Comparison of ENCODE assay signal across 15 cellular contexts in genomic region chr18:77095356-77096030, GRCh38. TPM values are rescaled to one million over a fixed set of nuclear protein-coding genes. Genes with fewer than 3 reads are reported as not detected.
A peak's percentile ranks its signal among the peaks of the same experiment; 100 is the strongest.
DNase-seq lines count a peak whose midpoint lies in the region; ATAC-seq and TF ChIP-seq lines count a peak whose summit lies in the region.
"Had no signal": no experiment of that assay in that cellular context is flagged by ENCODE, and none has a peak within 500 bp of the region (broad histone marks: within the 10 kb centered on the region; RNA-seq: fewer than 3 reads in every experiment).

No MANE protein-coding gene starts in this region.

- peak overlapping the region; percentile 25 for H3K4me3 Mint-ChIP-seq in T-helper 2 cell treated with Interferon-gamma antibody and Interleukin-4, amounts not matched to agents 5 μg/mL and 100 μg/mL, for 36 hours
- no peak overlapping the region for H3K4me3 Mint-ChIP-seq in chondrocyte (ENCODE audit: unreplicated experiment)

- H3K27me3 Mint-ChIP-seq in T-helper 2 cell treated with Interferon-gamma antibody and Interleukin-4, amounts not matched to agents 5 μg/mL and 100 μg/mL, for 36 hours (ENCODE audit: low read depth) = no peaks in the 10 kb centered on the region
- no peaks in the 10 kb centered on the region for H3K27me3 Mint-ChIP-seq in chondrocyte (ENCODE audit: low read depth)

- 63 to 80% (median 70%) methylated on average over 12 of the region's 12 CpGs for WGBS in psoas muscle, 3 donors

- H3F3A ChIP-seq in Loucy (ENCODE audit: low read depth) = no peaks in the 10 kb centered on the region

- no peaks in the 10 kb centered on the region for H4K20me1 ChIP-seq in Loucy (ENCODE audit: insufficient read depth, low read length, poor library complexity, severe bottlenecking)

- H3K4me3 ChIP-seq in Loucy (ENCODE audit: low read length, poor library complexity, severe bottlenecking) (no peak overlapping the region), psoas muscle (no peak overlapping the region)
- H3K4me3 ChIP-seq: left lung had no signal

- no peak overlapping the region for H2AFZ ChIP-seq in Loucy (ENCODE audit: low read length)

- H3K9me2 ChIP-seq in Loucy (replicated peaks; ENCODE audit: low read depth, low read length) = no peaks in the 10 kb centered on the region

- H3K36me3 ChIP-seq in Loucy (ENCODE audit: insufficient read depth, low read length) (no peaks in the 10 kb centered on the region), psoas muscle (ENCODE audit: insufficient read depth in 1 of 2, low read depth in 1 of 2) (peaks cover 0 to 9% of the 10 kb centered on the region in 2 donors)

- H3K36me3 Mint-ChIP-seq in T-helper 2 cell treated with Interferon-gamma antibody and Interleukin-4, amounts not matched to agents 5 μg/mL and 100 μg/mL, for 36 hours (ENCODE audit: low read depth) = peaks cover 64% of the 10 kb centered on the region
- peaks cover 2% of the 10 kb centered on the region for H3K36me3 Mint-ChIP-seq in chondrocyte (ENCODE audit: low read depth)

- no peaks in the 10 kb centered on the region for H3K27me3 ChIP-seq in Loucy (ENCODE audit: insufficient read depth, low read length, poor library complexity, severe bottlenecking)
- no peaks in the 10 kb centered on the region for H3K27me3 ChIP-seq in psoas muscle (ENCODE audit: insufficient read depth in 3 of 3, low read length in 2 of 3)
- H3K27me3 ChIP-seq: left lung had no signal

- no peak for ATAC-seq in psoas muscle
- ATAC-seq in HG02588 (IDR thresholded peaks at IDR 0.05; ENCODE audit: unreplicated experiment) = no peak
- ATAC-seq: left lung had no signal

- H3K27ac Mint-ChIP-seq in T-helper 2 cell treated with Interferon-gamma antibody and Interleukin-4, amounts not matched to agents 5 μg/mL and 100 μg/mL, for 36 hours = peak overlapping the region; percentile 70
- H3K27ac Mint-ChIP-seq in chondrocyte (ENCODE audit: unreplicated experiment) = peak overlapping the region; percentile 71

- H3K4me1 ChIP-seq in Loucy (ENCODE audit: insufficient read depth, low read length, poor library complexity, severe bottlenecking) (peaks cover 59% of the 10 kb centered on the region), psoas muscle (peaks cover 45% of the 10 kb centered on the region)

- H3K4me1 Mint-ChIP-seq in T-helper 2 cell treated with Interferon-gamma antibody and Interleukin-4, amounts not matched to agents 5 μg/mL and 100 μg/mL, for 36 hours (ENCODE audit: low read depth) = peaks cover 65% of the 10 kb centered on the region
- peaks cover 52% of the 10 kb centered on the region for H3K4me1 Mint-ChIP-seq in chondrocyte (ENCODE audit: low read depth)

- no peaks in the 10 kb centered on the region for H3K9me3 Mint-ChIP-seq in T-helper 2 cell treated with Interferon-gamma antibody and Interleukin-4, amounts not matched to agents 5 μg/mL and 100 μg/mL, for 36 hours
- no peaks in the 10 kb centered on the region for H3K9me3 Mint-ChIP-seq in chondrocyte (ENCODE audit: low read depth)

- H3K79me2 ChIP-seq in Loucy (ENCODE audit: insufficient read depth, low read length) = no peaks in the 10 kb centered on the region; the same call in 1 of the 2 replicates

- peak overlapping the region; percentile 17 for H3K4me2 ChIP-seq in Loucy (ENCODE audit: low read depth, low read length, poor library complexity, severe bottlenecking)

- peak overlapping the region; percentile 53 for H3K9ac ChIP-seq in Loucy (ENCODE audit: low read depth, low read length, poor library complexity, severe bottlenecking)

- H3K9me3 ChIP-seq in Loucy (ENCODE audit: insufficient read depth, low read depth, low read length) (no peaks in the 10 kb centered on the region), psoas muscle (no peaks in the 10 kb centered on the region)
- H3K9me3 ChIP-seq: left lung had no signal

- DNase-seq in T-helper 2 cell treated with Interferon-gamma antibody and Interleukin-4, amounts not matched to agents 5 μg/mL and 100 μg/mL, for 36 hours (ENCODE audit: low spot score) = no peak
- DNase-seq in T-helper 2 cell (no peak), chondrocyte (ENCODE audit: low spot score) (no peak), psoas muscle (no peak), hippocampal formation (lab: John Stamatoyannopoulos, UW) (no peak)
- no peak for DNase-seq in activated effector memory CD4-positive, alpha-beta T cell treated with anti-CD3 and anti-CD28 coated beads, Interleukin-2, amount 50 U/mL, for 16 hours
- DNase-seq: activated CD4-positive, CD25-positive, alpha-beta regulatory T cell; effector CD4-positive, alpha-beta T cell; Kasumi-1; NCI-H2227 treated with DMSO at 0.1 percent for 48 hours; RPMI8226; stimulated activated CD4-positive, alpha-beta T cell treated with anti-CD3 and anti-CD28 coated beads, Interleukin-4, amount 100 ng/mL, for 1 hour had no signal

- intact Hi-C loops in psoas muscle (cut with DNase I) = loop anchor here in 1 of 2 donors (5.0 kb wide), 1 partner anchor 37 kb away; the partner anchor contains the start of gene MBP

- TF ChIP-seq CTCF in Loucy (conservative IDR thresholded peaks at IDR 0.05; ENCODE audit: low read length) (no peak), chondrocyte (IDR thresholded peaks at IDR 0.05) (no peak), psoas muscle (IDR thresholded peaks at IDR 0.05) (no peak)

- H3K27ac ChIP-seq in psoas muscle = peak overlapping the region; percentile 77

RNA-seq across cellular contexts. Expression of gene MBP, which starts 37.1 kb away (rescaled TPM):
- 8.3 to 15.9 TPM (median 14.0 TPM) in 3 replicates for total RNA-seq in chondrocyte
- 10 to 100 TPM; 51.6 to 88.2 (median 78.6) TPM for total RNA-seq in psoas muscle
- polyA plus RNA-seq in psoas muscle = 10 to 100 TPM; 16.4 to 43.9 (median 40.8) TPM
